Comparison of ENCODE assay signal across 8 cellular contexts in the genomic region with DNA sequence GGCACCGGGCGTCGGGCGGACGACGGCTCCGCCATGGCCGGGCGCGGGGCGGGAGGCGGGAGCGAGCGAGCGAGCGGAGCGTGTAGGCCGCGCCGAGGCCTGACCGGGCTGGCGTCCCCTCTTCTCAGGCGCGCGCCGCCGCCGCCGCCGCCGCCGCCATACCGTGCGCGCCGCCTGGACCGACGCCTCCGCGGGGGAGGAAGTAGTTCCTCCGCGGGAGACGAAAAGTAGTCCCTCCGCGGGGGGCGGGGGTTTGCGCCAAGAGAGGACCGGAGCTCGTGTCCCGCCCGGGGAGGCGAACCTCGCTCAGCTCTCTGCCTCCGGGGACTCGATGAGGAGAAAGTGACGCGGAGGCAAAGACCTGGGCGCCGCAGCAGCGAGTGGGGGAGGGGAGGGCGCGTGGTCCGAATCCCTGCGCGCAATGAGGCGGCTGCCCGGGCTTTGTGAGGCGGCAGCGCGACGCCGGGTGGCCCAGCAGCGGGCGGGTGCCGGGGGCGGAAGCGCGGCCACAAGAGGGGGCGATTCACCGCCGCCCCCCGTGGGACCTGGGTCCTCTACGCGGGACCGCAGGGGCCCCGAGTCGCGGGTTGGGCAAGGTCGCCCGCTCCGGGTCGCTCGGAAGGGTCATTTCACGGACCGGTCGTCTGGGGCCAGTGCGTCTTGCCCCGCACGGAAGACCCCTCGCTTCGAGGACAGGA. TPM values are rescaled to one million over a fixed set of nuclear protein-coding genes. Genes with fewer than 3 reads are reported as not detected.
DNase-seq lines count a peak whose midpoint lies in the region; ATAC-seq and TF ChIP-seq lines count a peak whose summit lies in the region.

BRWD1 (minus strand) TSS at position 176 of the 698 bp plus-strand sequence; CDS start at position 35, 141 bp downstream.

- intact Hi-C loops in left cardiac atrium (cut with DNase I), result loop anchor here (2.0 to 10.0 kb wide), 4 partner anchors 34 to 131 kb away; partner anchors contain the start of genes HMGN1 (in 1 of the 2) and LCA5L (in 1 of the 2)

- no peaks in the 10 kb centered on the region for H3K27me3 ChIP-seq in GM06990 (replicated peaks; ENCODE audit: control insufficient read depth, insufficient read depth, low read length)

- peak within 1 kb of the TSS; percentile 88 to 90 (median 90) for H3K4me3 Mint-ChIP-seq in T-cell
- peak within 1 kb of the TSS; percentile 87 for H3K4me3 Mint-ChIP-seq in progenitor cell of endocrine pancreas (ENCODE audit: low read depth)

- no peak for TF ChIP-seq CTCF in GM06990 (IDR thresholded peaks at IDR 0.05; ENCODE audit: insufficient read depth, low read length, poor library complexity, severe bottlenecking)
- peak; percentile 94 for TF ChIP-seq CTCF in HEK293 (tag by site-specific recombination; IDR thresholded peaks at IDR 0.05)
- TF ChIP-seq CTCF in progenitor cell of endocrine pancreas (IDR thresholded peaks at IDR 0.05; ENCODE audit: unreplicated experiment), result peak; percentile 39

- peak; percentile 95 for DNase-seq in GM06990 (ENCODE audit: extremely low read depth, insufficient read length)
- peak; percentile 76 for DNase-seq in NCI-H1048 (lab: John Stamatoyannopoulos, UW)
- DNase-seq in T-cell, result peak; percentile 46 to 87 (median 70)
- DNase-seq in left cardiac atrium, result peak; percentile 89
- DNase-seq in progenitor cell of endocrine pancreas (ENCODE audit: low spot score, unreplicated experiment), result peak; percentile 75
- peak; percentile 81 for DNase-seq in ureter (ENCODE audit: low spot score)

- H3K4me3 ChIP-seq in GM06990 (replicated peaks; ENCODE audit: low read depth, low read length) (peak within 1 kb of the TSS; percentile 86), HEK293 (ENCODE audit: low read depth, low read length) (peak within 1 kb of the TSS; percentile 78)

- H3K27me3 Mint-ChIP-seq in T-cell, result no peaks in the 10 kb centered on the region
- no peaks in the 10 kb centered on the region for H3K27me3 Mint-ChIP-seq in progenitor cell of endocrine pancreas

- H3K27ac Mint-ChIP-seq in T-cell, result peak within 1 kb of the TSS; percentile 91 to 96
- peak within 1 kb of the TSS; percentile 99 for H3K27ac Mint-ChIP-seq in progenitor cell of endocrine pancreas

- 0 to 1% (median 1%) methylated on average over 71 to 98 of the region's 101 CpGs for WGBS in adipose tissue, 3 donors

- no peaks in the 10 kb centered on the region for H3K9me3 ChIP-seq in HEK293 (ENCODE audit: control insufficient read depth, insufficient read depth, low read depth, low read length)

- H3K36me3 ChIP-seq in GM06990 (ENCODE audit: control insufficient read depth, insufficient read depth, low read length) (no peaks in the 10 kb centered on the region; the same call in 1 of the 2 replicates), HEK293 (ENCODE audit: control insufficient read depth in 2 of 2, insufficient read depth in 1 of 2, low read length in 2 of 2) (peaks cover 24 to 29% of the 10 kb centered on the region in 2 experiments)

- H3K9me3 Mint-ChIP-seq in T-cell, result no peaks in the 10 kb centered on the region
- no peaks in the 10 kb centered on the region for H3K9me3 Mint-ChIP-seq in progenitor cell of endocrine pancreas (ENCODE audit: low read depth)

- CTCF ChIA-PET in HEK293 (lab: Yijun Ruan, JAX), result interaction anchor here (1.0 to 1.1 kb wide), 2 partner anchors 74 to 85 kb away, joined by 3 read pairs; no protein-coding TSS in a partner anchor
- CTCF ChIA-PET in T-cell (lab: Charles Lee), result interaction anchor here (0.7 to 1.4 kb wide), 2 partner anchors 33 to 74 kb away, joined by 3 to 4 read pairs; no protein-coding TSS in a partner anchor

- POLR2A ChIA-PET in HEK293 (lab: Yijun Ruan, JAX) (interaction anchor here (0.6 to 6.8 kb wide), 22 partner anchors 13 to 526 kb away, joined by 3 to 79 read pairs (median 4); partner anchors contain the start of genes ETS2, HMGN1 and PSMG1), T-cell (lab: Charles Lee) (interaction anchor here (0.6 to 1.6 kb wide), 5 partner anchors 16 to 103 kb away, joined by 3 to 15 read pairs (median 3); a partner anchor contains a TSS)

- peak within 1 kb of the TSS; percentile 81 for H3K27ac ChIP-seq in HEK293 (ENCODE audit: extremely low read depth, low read depth, low read length)
- peak within 1 kb of the TSS; percentile 63 for H3K27ac ChIP-seq in adipose tissue (ENCODE audit: low read depth, low read length)

- H3K36me3 Mint-ChIP-seq in T-cell (peaks cover 13% of the 10 kb centered on the region), progenitor cell of endocrine pancreas (ENCODE audit: insufficient read depth) (peaks cover 15% of the 10 kb centered on the region)

- ATAC-seq in T-cell (replicated peaks in 1 of 4), result peak; percentile 49 to 61 (median 59)
- peak; percentile 84 for ATAC-seq in left cardiac atrium

- peaks cover 6% of the 10 kb centered on the region; the same call in 1 of the 2 replicates for H3K4me1 ChIP-seq in HEK293 (ENCODE audit: control insufficient read depth, insufficient read depth, low read length)

- H3K4me1 Mint-ChIP-seq in T-cell, result peaks cover 44 to 57% (median 55%) of the 10 kb centered on the region in 3 donors
- peaks cover 10% of the 10 kb centered on the region for H3K4me1 Mint-ChIP-seq in progenitor cell of endocrine pancreas (ENCODE audit: low read depth)

TF ChIP-seq in HEK293, 187 proteins besides CTCF, POLR2A, EP300 and RAD21 (continues in another document):
- no peak for TF ChIP-seq ZNF433 (tag by site-specific recombination; IDR thresholded peaks at IDR 0.05; ENCODE audit: low read depth)
- TF ChIP-seq OSR2 (tag by site-specific recombination; IDR thresholded peaks at IDR 0.05), result peak; percentile 93
- no peak for TF ChIP-seq ZNF621 (tag by site-specific recombination; IDR thresholded peaks at IDR 0.05)
- peak; percentile 87 for TF ChIP-seq ZNF510 (tag by site-specific recombination; IDR thresholded peaks at IDR 0.05; ENCODE audit: insufficient replicate concordance)
- TF ChIP-seq ZNF843 (tag by site-specific recombination; IDR thresholded peaks at IDR 0.05), result peak; percentile 91; the same call in 1 of the 2 replicates
- peak; percentile 71 for TF ChIP-seq SCRT2 (tag by site-specific recombination; IDR thresholded peaks at IDR 0.05)
- peak; percentile 91 for TF ChIP-seq ZNF48 (tag by site-specific recombination; IDR thresholded peaks at IDR 0.05)
- TF ChIP-seq, protein P1, sequence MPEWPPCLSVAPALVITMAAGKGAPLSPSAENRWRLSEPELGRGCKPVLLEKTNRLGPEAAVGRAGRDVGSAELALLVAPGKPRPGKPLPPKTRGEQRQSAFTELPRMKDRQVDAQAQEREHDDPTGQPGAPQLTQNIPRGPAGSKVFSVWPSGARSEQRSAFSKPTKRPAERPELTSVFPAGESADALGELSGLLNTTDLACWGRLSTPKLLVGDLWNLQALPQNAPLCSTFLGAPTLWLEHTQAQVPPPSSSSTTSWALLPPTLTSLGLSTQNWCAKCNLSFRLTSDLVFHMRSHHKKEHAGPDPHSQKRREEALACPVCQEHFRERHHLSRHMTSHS (tag by site-specific recombination; IDR thresholded peaks at IDR 0.05), result peak; percentile 90
- TF ChIP-seq ZBTB20 (tag by site-specific recombination; IDR thresholded peaks at IDR 0.05), result peak; percentile 92
- 0 out of 2 replicates have a peak, but pooled peaks have one; percentile 67 for TF ChIP-seq ZNF670 (tag by site-specific recombination; IDR thresholded peaks at IDR 0.05; ENCODE audit: low read depth)
- TF ChIP-seq ZXDB (tag by site-specific recombination; IDR thresholded peaks at IDR 0.05), result peak; percentile 100
- TF ChIP-seq ZBTB7A (tag by site-specific recombination; IDR thresholded peaks at IDR 0.05; ENCODE audit: low read depth), result peak; percentile 100
- TF ChIP-seq ZNF626 (tag by site-specific recombination; IDR thresholded peaks at IDR 0.05), result no peak; the same call in 1 of the 2 replicates
- TF ChIP-seq ZNF785 (tag by site-specific recombination; IDR thresholded peaks at IDR 0.05), result peak; percentile 99
- no peak; the same call in 1 of the 2 replicates for TF ChIP-seq ZNF555 (tag by site-specific recombination; conservative IDR thresholded peaks at IDR 0.05)
- TF ChIP-seq PRDM1 (tag by site-specific recombination; IDR thresholded peaks at IDR 0.05), result peak; percentile 92
- peak; percentile 68; the same call in 1 of the 2 replicates for TF ChIP-seq ZNF768 (tag by site-specific recombination; IDR thresholded peaks at IDR 0.05)
- no peak for TF ChIP-seq SETDB1 (IDR thresholded peaks at IDR 0.05; ENCODE audit: insufficient read length, low read length)
- TF ChIP-seq ZNF175 (tag by site-specific recombination; IDR thresholded peaks at IDR 0.05), result no peak
- TF ChIP-seq PRDM4 (tag by site-specific recombination; IDR thresholded peaks at IDR 0.05), result peak; percentile 95
- TF ChIP-seq ZNF610 (tag by site-specific recombination; IDR thresholded peaks at IDR 0.05; ENCODE audit: borderline replicate concordance), result peak; percentile 98
- no peak; the same call in 1 of the 2 replicates for TF ChIP-seq ZNF776 (tag by site-specific recombination; IDR thresholded peaks at IDR 0.05; ENCODE audit: borderline replicate concordance)
- TF ChIP-seq ZNF677 (tag by site-specific recombination; IDR thresholded peaks at IDR 0.05), result no peak
- peak; percentile 100 for TF ChIP-seq ZNF146 (tag by site-specific recombination; IDR thresholded peaks at IDR 0.05)

RNA-seq across cellular contexts. Expression of gene BRWD1, which starts in this region (rescaled TPM):
- 10 to 100 TPM; 70.2 to 86.3 (median 75.2) TPM for total RNA-seq in T-cell
- 10 to 100 TPM in 2 of 3 donors, 1 to 10 TPM in 1; 8.1 to 12.1 (median 10.1) TPM for polyA plus RNA-seq in adipose tissue
- total RNA-seq in left cardiac atrium, result 10 to 100 TPM; 24.5 to 32.0 TPM
- 52.1 and 55.7 TPM in 2 replicates for total RNA-seq in progenitor cell of endocrine pancreas
- 63.9 TPM for total RNA-seq in ureter

Comparison
In these comparisons a context has a peak if more than half of its experiments do, and no peak if none do; other contexts are left out.
1. Peak in every context shown above with its lines: DNase-seq, ATAC-seq, H3K4me3 ChIP-seq and H3K27ac ChIP-seq.